In genomic region chr1:107267489-107267888, GRCh38 we compare ENCODE assay signal across 28 cellular contexts.
A peak's percentile ranks its signal among the peaks of the same experiment; 100 is the strongest.
DNase-seq lines count a peak whose midpoint lies in the region; ATAC-seq, FAIRE-seq and TF ChIP-seq lines count a peak whose summit lies in the region.
"Had no signal": no experiment of that assay in that cellular context is flagged by ENCODE, and none has a peak within 500 bp of the region (broad histone marks: within the 10 kb centered on the region; RNA-seq: fewer than 3 reads in every experiment).

No MANE protein-coding gene starts in this region.

- TF ChIP-seq CTCF in A673 (conservative IDR thresholded peaks at IDR 0.05; ENCODE audit: low read depth, low read length) (no peak), WTC11 (IDR thresholded peaks at IDR 0.05) (no peak), tibial artery (IDR thresholded peaks at IDR 0.05) (no peak)

- intact Hi-C loops in A673 (cut with micrococcal nuclease; ENCODE audit: unreplicated experiment): no loop called here
- intact Hi-C loops in tibial artery (cut with DNase I; ENCODE audit: low total_unique reads): no loop called here

- H3K4me2 ChIP-seq in mesendoderm (ENCODE audit: low read length): no peak overlapping the region
- H3K4me2 ChIP-seq: A549, BLaER1 had no signal

- no peaks in the 10 kb centered on the region for H3K9me3 Mint-ChIP-seq in WTC11
- H3K9me3 Mint-ChIP-seq: CD4-positive, alpha-beta memory T cell; CD4-positive, CD25-positive, alpha-beta regulatory T cell; CD8-positive, alpha-beta memory T cell had no signal

- no peak overlapping the region for H3K27ac Mint-ChIP-seq in WTC11
- H3K27ac Mint-ChIP-seq: CD14-positive monocyte; CD4-positive, alpha-beta memory T cell; CD4-positive, CD25-positive, alpha-beta regulatory T cell; CD8-positive, alpha-beta memory T cell had no signal

- CTCF ChIA-PET in A673 (lab: Charles Lee) (no interaction called here), WTC11 (lab: Charles Lee) (interaction anchor here (1.2 kb wide), 1 partner anchor 10 kb away, joined by 7 read pairs; no protein-coding TSS in a partner anchor)

- H3K79me2 ChIP-seq in mesendoderm (ENCODE audit: control insufficient read depth, insufficient read depth, low read length): no peaks in the 10 kb centered on the region

- no peak overlapping the region for H3K56ac ChIP-seq in mesendoderm (ENCODE audit: low read length)

- no TSS peak for BruUV-seq in A673 (replicated peaks; lab: Mats Ljungman, UMichigan)

- no peak for DNase-seq in A673 (ENCODE audit: low spot score)
- DNase-seq in NCI-H69 (lab: John Stamatoyannopoulos, UW): peak; percentile 10
- DNase-seq in WTC11 (ENCODE audit: low spot score): no peak
- peak; percentile 25 for DNase-seq in mesendoderm
- DNase-seq in tibial artery: no peak
- no peak for DNase-seq in NCI-H2029 treated with DMSO at 0.1 percent for 48 hours (lab: John Stamatoyannopoulos, UW)
- DNase-seq in small intestine: no peak
- DNase-seq: ACHN; BE2C; C1 segment of cervical spinal cord; CD4-positive, alpha-beta memory T cell; CD4-positive, CD25-positive, alpha-beta regulatory T cell; CD8-positive, alpha-beta memory T cell; COR-L47; DMS 273 treated with DMSO at 0.1 percent for 48 hours; DMS153; DMS53; DMS79; DND-41; EL; GF-D8 had no signal

- H3K4me3 ChIP-seq in A673 (ENCODE audit: low read depth, low read length, poor library complexity, severe bottlenecking) (no peak overlapping the region), mesendoderm (ENCODE audit: low read length) (no peak overlapping the region), tibial artery (no peak overlapping the region), small intestine (ENCODE audit: low read depth in 1 of 2, low read length in 2 of 2) (no peak overlapping the region)
- H3K4me3 ChIP-seq: A549, BLaER1 had no signal

- H3K36me3 ChIP-seq in A673 (ENCODE audit: insufficient read depth, low read length, poor library complexity, severe bottlenecking) (peaks cover 16% of the 10 kb centered on the region), mesendoderm (ENCODE audit: control insufficient read depth, insufficient read depth, low read length) (no peaks in the 10 kb centered on the region), tibial artery (no peaks in the 10 kb centered on the region), small intestine (ENCODE audit: control insufficient read depth in 2 of 2, insufficient read depth in 2 of 2, low read length in 2 of 2) (no peaks in the 10 kb centered on the region)
- H3K36me3 ChIP-seq: BE2C, BLaER1 had no signal

- no peaks in the 10 kb centered on the region for H3K27me3 ChIP-seq in A673 (replicated peaks; ENCODE audit: insufficient read depth, low read depth, low read length, poor library complexity)
- H3K27me3 ChIP-seq in mesendoderm (ENCODE audit: insufficient read depth, low read length, poor library complexity): no peaks in the 10 kb centered on the region
- H3K27me3 ChIP-seq in tibial artery: no peaks in the 10 kb centered on the region
- H3K27me3 ChIP-seq in small intestine (ENCODE audit: control insufficient read depth in 2 of 2, insufficient read depth in 2 of 2, low read length in 2 of 2): no peaks in the 10 kb centered on the region
- H3K27me3 ChIP-seq: BE2C, BLaER1 had no signal

- no peak overlapping the region for H2BK15ac ChIP-seq in mesendoderm (replicated peaks; ENCODE audit: low read depth)

- H3K79me1 ChIP-seq in mesendoderm (ENCODE audit: low read length): no peaks in the 10 kb centered on the region

- H3K27me3 Mint-ChIP-seq in WTC11 (ENCODE audit: low read depth): no peaks in the 10 kb centered on the region
- H3K27me3 Mint-ChIP-seq: CD4-positive, alpha-beta memory T cell; CD8-positive, alpha-beta memory T cell had no signal

- H2AK5ac ChIP-seq in mesendoderm (ENCODE audit: low read length): no peak overlapping the region

- POLR2A ChIA-PET in A673 (lab: Charles Lee; ENCODE audit: low non-redundant PET) (no interaction called here), WTC11 (lab: Charles Lee) (no interaction called here)

- peak overlapping the region; percentile 2 for H3K27ac ChIP-seq in A673 (ENCODE audit: low read depth, low read length, poor library complexity, severe bottlenecking)
- H3K27ac ChIP-seq in mesendoderm (ENCODE audit: low read depth, low read length): no peak overlapping the region
- H3K27ac ChIP-seq in tibial artery: no peak overlapping the region
- no peak overlapping the region for H3K27ac ChIP-seq in small intestine (ENCODE audit: low read depth in 1 of 2, low read length in 1 of 2)
- H3K27ac ChIP-seq: 22Rv1, A549, BLaER1 had no signal

- WGBS in mesendoderm (ENCODE audit: extremely low coverage, insufficient coverage, low lambda C conversion rate): 100% methylated on average over 2 of the region's 3 CpGs
- 55 to 63% (median 55%) methylated on average over 3 of the region's 3 CpGs for WGBS in small intestine, 3 donors

- no peak overlapping the region for H3K4ac ChIP-seq in mesendoderm (ENCODE audit: low read depth, low read length)

- H2BK5ac ChIP-seq in mesendoderm (ENCODE audit: low read length): no peak overlapping the region

- peak; percentile 92 for ATAC-seq in WTC11
- ATAC-seq: A549 had no signal

- H4K5ac ChIP-seq in mesendoderm (ENCODE audit: low read length): no peak overlapping the region

- no peak for FAIRE-seq in small intestine (lab: Jason Lieb, UNC)
- FAIRE-seq: A549, G401.6, GM12891, GM19239 had no signal

- H3K9ac ChIP-seq in mesendoderm (ENCODE audit: low read length): no peak overlapping the region
- H3K9ac ChIP-seq: BLaER1 had no signal

- no peak overlapping the region for H4K8ac ChIP-seq in mesendoderm (ENCODE audit: low read depth, low read length)

- no peaks in the 10 kb centered on the region for H3K36me3 Mint-ChIP-seq in WTC11
- H3K36me3 Mint-ChIP-seq: CD14-positive monocyte; CD4-positive, alpha-beta memory T cell; CD4-positive, CD25-positive, alpha-beta regulatory T cell; CD8-positive, alpha-beta memory T cell had no signal

- peaks cover 10% of the 10 kb centered on the region for H3K4me1 Mint-ChIP-seq in WTC11
- H3K4me1 Mint-ChIP-seq: CD14-positive monocyte; CD4-positive, alpha-beta memory T cell; CD4-positive, CD25-positive, alpha-beta regulatory T cell; CD8-positive, alpha-beta memory T cell had no signal

- H3K9me3 ChIP-seq in A673 (ENCODE audit: low read depth, low read length, poor library complexity, severe bottlenecking) (peaks cover 11% of the 10 kb centered on the region), tibial artery (no peaks in the 10 kb centered on the region), small intestine (ENCODE audit: control insufficient read depth, low read depth) (no peaks in the 10 kb centered on the region)
- H3K9me3 ChIP-seq: A549, BE2C, BLaER1 had no signal

- no peak overlapping the region for H3K18ac ChIP-seq in mesendoderm (ENCODE audit: low read length)

- H3K23ac ChIP-seq in mesendoderm (ENCODE audit: low read length): no peak overlapping the region

- H2BK120ac ChIP-seq in mesendoderm (ENCODE audit: low read depth, low read length): no peak overlapping the region

- peaks cover 57% of the 10 kb centered on the region for H3K4me1 ChIP-seq in A673 (ENCODE audit: insufficient read depth, low read length, poor library complexity, severe bottlenecking)
- H3K4me1 ChIP-seq in mesendoderm (ENCODE audit: control insufficient read depth, low read depth, low read length): peaks cover 2% of the 10 kb centered on the region
- H3K4me1 ChIP-seq in tibial artery: no peaks in the 10 kb centered on the region
- H3K4me1 ChIP-seq in small intestine (ENCODE audit: control insufficient read depth in 2 of 2, insufficient read depth in 1 of 2, low read depth in 1 of 2, low read length in 1 of 2): no peaks in the 10 kb centered on the region
- H3K4me1 ChIP-seq: A549, BE2C had no signal

- H3K4me3 Mint-ChIP-seq in WTC11: no peak overlapping the region
- H3K4me3 Mint-ChIP-seq: CD14-positive monocyte; CD4-positive, alpha-beta memory T cell; CD4-positive, CD25-positive, alpha-beta regulatory T cell; CD8-positive, alpha-beta memory T cell had no signal

TF ChIP-seq in WTC11, 78 proteins besides CTCF, POLR2A, EP300 and RAD21 (continues in another document):
- TF ChIP-seq, protein P1, sequence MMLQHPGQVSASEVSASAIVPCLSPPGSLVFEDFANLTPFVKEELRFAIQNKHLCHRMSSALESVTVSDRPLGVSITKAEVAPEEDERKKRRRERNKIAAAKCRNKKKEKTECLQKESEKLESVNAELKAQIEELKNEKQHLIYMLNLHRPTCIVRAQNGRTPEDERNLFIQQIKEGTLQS (CRISPR knock-in tag; conservative IDR thresholded peaks at IDR 0.05): no peak
- TF ChIP-seq, protein P2, sequence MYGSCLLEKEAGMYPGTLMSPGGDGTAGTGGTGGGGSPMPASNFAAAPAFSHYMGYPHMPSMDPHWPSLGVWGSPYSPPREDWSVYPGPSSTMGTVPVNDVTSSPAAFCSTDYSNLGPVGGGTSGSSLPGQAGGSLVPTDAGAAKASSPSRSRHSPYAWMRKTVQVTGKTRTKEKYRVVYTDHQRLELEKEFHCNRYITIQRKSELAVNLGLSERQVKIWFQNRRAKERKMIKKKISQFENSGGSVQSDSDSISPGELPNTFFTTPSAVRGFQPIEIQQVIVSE (CRISPR knock-in tag; IDR thresholded peaks at IDR 0.05; ENCODE audit: borderline replicate concordance): no peak
- TF ChIP-seq OVOL2 (CRISPR knock-in tag; IDR thresholded peaks at IDR 0.05; ENCODE audit: borderline replicate concordance) (no peak), FOXK1 (CRISPR knock-in tag; IDR thresholded peaks at IDR 0.05) (no peak), E2F4 (CRISPR knock-in tag; IDR thresholded peaks at IDR 0.05; ENCODE audit: borderline replicate concordance, low read depth) (no peak), ZNF219 (CRISPR knock-in tag; IDR thresholded peaks at IDR 0.05; ENCODE audit: borderline replicate concordance) (no peak), NR3C1 (CRISPR knock-in tag; conservative IDR thresholded peaks at IDR 0.05; ENCODE audit: low read depth) (no peak)

Comparison
In these comparisons a context has a peak if more than half of its experiments do, and no peak if none do; other contexts are left out.
1. DNase-seq: peak in NCI-H69 (single experiment) and mesendoderm (single experiment); none in A673 (single experiment), WTC11 (single experiment), tibial artery (0 of 2), NCI-H2029 treated with DMSO at 0.1 percent for 48 hours (single experiment) and small intestine (single experiment).